ENCODE assay signal across 8 cellular contexts in genomic region chr17:68200689-68201424, GRCh38. TPM values are rescaled to one million over a fixed set of nuclear protein-coding genes. Genes with fewer than 3 reads are reported as not detected.
DNase-seq lines count a peak whose midpoint lies in the region; ATAC-seq, FAIRE-seq and TF ChIP-seq lines count a peak whose summit lies in the region.

No MANE protein-coding gene starts in this region.

- H3K4me1 ChIP-seq in pancreas (peaks cover 0 to 26% (median 16%) of the 10 kb centered on the region in 3 donors), uterus (peaks cover 0 to 37% of the 10 kb centered on the region in 2 donors)

- H3K27ac ChIP-seq in pancreas = no peak overlapping the region
- H3K27ac ChIP-seq in uterus = no peak overlapping the region

- peak; percentile 20 for DNase-seq in SKM-1 treated with dmso at 0.1 percent for 144 hours (lab: John Stamatoyannopoulos, UW; ENCODE audit: unreplicated experiment)
- no peak for DNase-seq in SKM-1 (lab: John Stamatoyannopoulos, UW; ENCODE audit: unreplicated experiment)
- DNase-seq in SHP77 treated with DMSO at 0.1 percent for 48 hours (lab: John Stamatoyannopoulos, UW) = peak; percentile 78
- peak; percentile 36 to 62 (median 52) for DNase-seq in activated naive CD4-positive, alpha-beta T cell (lab: John Stamatoyannopoulos, UW)
- peak; percentile 61 for DNase-seq in germinal center (ENCODE audit: low spot score)
- peak; percentile 56 to 92 (median 80) for DNase-seq in pancreas
- DNase-seq in uterus = peak; percentile 54 to 76

- intact Hi-C loops in pancreas (cut with DNase I) = no loop called here
- intact Hi-C loops in uterus (cut with DNase I; ENCODE audit: low total_unique reads) = no loop called here

- H3K36me3 ChIP-seq in pancreas = no peaks in the 10 kb centered on the region
- no peaks in the 10 kb centered on the region for H3K36me3 ChIP-seq in uterus

- H3K9me3 ChIP-seq in pancreas (no peaks in the 10 kb centered on the region), uterus (no peaks in the 10 kb centered on the region)

- peak; percentile 62 to 81 (median 69) for ATAC-seq in pancreas

- TF ChIP-seq CTCF in LNCAP (IDR thresholded peaks at IDR 0.05) (peak; percentile 90), pancreas (IDR thresholded peaks at IDR 0.05) (peak; percentile 76 to 84 (median 80)), uterus (IDR thresholded peaks at IDR 0.05) (peak; percentile 74 to 87 (median 78))

- peak overlapping the region in 2 of 4 donors; percentile 25 to 42 for H3K4me3 ChIP-seq in pancreas
- H3K4me3 ChIP-seq in uterus = peak overlapping the region in 1 of 2 donors; percentile 16

- WGBS in pancreas, 2 donors = 5% methylated on average over 31 of the region's 31 CpGs

- H3K27me3 ChIP-seq in pancreas (peaks cover 0 to 25% (median 3%) of the 10 kb centered on the region in 4 donors), uterus (peaks cover 17 to 19% of the 10 kb centered on the region in 2 donors)

- no peak for TF ChIP-seq POLR2A in uterus (IDR thresholded peaks at IDR 0.05)

- no peak for FAIRE-seq in pancreas (lab: Jason Lieb, UNC)

RNA-seq across cellular contexts. Expression of gene AMZ2, which starts 47.0 kb away (rescaled TPM):
- total RNA-seq in pancreas (10 to 100 TPM; 21.2 to 34.1 (median 28.2) TPM), uterus (10 to 100 TPM; 26.9 to 60.9 (median 35.1) TPM)
- polyA plus RNA-seq in pancreas = 10 to 100 TPM; 27.7 to 46.0 TPM
